ENCODE assay signal across 8 cellular contexts in the genomic region with DNA sequence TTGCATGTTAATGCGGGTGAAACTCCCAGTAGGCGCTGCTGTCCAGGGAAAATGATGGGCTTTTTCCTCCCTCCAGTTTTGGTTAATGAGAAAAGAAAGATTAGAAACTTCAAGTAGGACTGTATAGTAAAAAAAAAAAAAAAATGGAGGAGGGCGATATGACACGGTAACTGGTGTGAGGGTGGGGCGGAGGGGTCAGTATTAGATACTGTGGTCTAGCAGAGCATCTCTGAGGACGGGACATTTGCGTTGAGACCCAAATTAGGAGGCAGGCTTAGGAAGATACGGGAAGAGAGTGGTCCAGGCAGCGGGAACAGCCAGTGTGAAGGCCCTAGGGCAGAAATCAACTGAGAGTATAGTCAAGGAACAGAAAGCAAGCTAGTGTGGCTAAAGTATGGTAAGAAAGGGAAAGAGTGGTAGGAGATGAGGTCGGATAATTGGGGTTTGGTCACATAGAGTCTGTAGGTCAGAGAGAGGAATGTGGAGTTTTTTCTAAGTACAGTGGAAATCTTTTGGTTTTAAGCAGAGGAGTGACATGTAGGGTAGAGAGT. TPM values are rescaled to one million over a fixed set of nuclear protein-coding genes. Genes with fewer than 3 reads are reported as not detected.
DNase-seq lines count a peak whose midpoint lies in the region; ATAC-seq, FAIRE-seq and TF ChIP-seq lines count a peak whose summit lies in the region.

No MANE protein-coding gene starts in this region.

- dilution Hi-C loops in keratinocyte (cut with MboI; ENCODE audit: extremely low pct_ligation_motif_present, low sequenced_read_pairs) = no loop called here

- H3K36me3 ChIP-seq in keratinocyte (ENCODE audit: control insufficient read depth in 2 of 2, extremely low read depth in 1 of 2, insufficient read depth in 2 of 2, low read length in 2 of 2) = peaks cover 0 to 4% of the 10 kb centered on the region in 2 experiments
- peaks cover 13% of the 10 kb centered on the region for H3K36me3 ChIP-seq in thoracic aorta

- peak overlapping the region; percentile 59 for H2AFZ ChIP-seq in keratinocyte (ENCODE audit: control insufficient read depth, low read length)

- FAIRE-seq in keratinocyte (lab: Jason Lieb, UNC) = no peak

- no peak for DNase-seq in activated CD4-positive, alpha-beta T cell treated with anti-CD3 and anti-CD28 coated beads, Interleukin-2, amount 10 ng/mL, durations not matched to agents 24 days and 14 days
- DNase-seq in activated CD4-positive, alpha-beta T cell treated with anti-CD3 and anti-CD28 coated beads, Interleukin-2, amount 50 U/mL, for 1 hour = no peak
- no peak for DNase-seq in activated T-helper 1 cell treated with anti-CD3 and anti-CD28 coated beads, Interleukin-12 subunit alpha, Interleukin-12 subunit beta, Interleukin-2, Interleukin-4 antibody, amounts not matched to agents 30 ng/mL and 10 ng/mL and 1 ng/mL, durations not matched to agents 14 hours and 24 hours and 36 hours (ENCODE audit: low spot score)
- DNase-seq in keratinocyte (ENCODE audit: low read depth, low spot score) = no peak
- no peak for DNase-seq in thoracic aorta (ENCODE audit: low spot score)
- DNase-seq in stimulated activated CD4-positive, alpha-beta T cell treated with anti-CD3 and anti-CD28 coated beads, Interleukin-4, amount 100 ng/mL, for 4 hours = no peak
- no peak for DNase-seq in NCI-H2196 treated with DMSO at 0.1 percent for 48 hours (lab: John Stamatoyannopoulos, UW; ENCODE audit: unreplicated experiment)

- no peaks in the 10 kb centered on the region for H3K27me3 Mint-ChIP-seq in activated CD4-positive, alpha-beta T cell treated with anti-CD3 and anti-CD28 coated beads, Interleukin-2, amount 10 ng/mL, durations not matched to agents 24 days and 14 days
- peaks cover 3% of the 10 kb centered on the region for H3K27me3 Mint-ChIP-seq in activated T-helper 1 cell treated with anti-CD3 and anti-CD28 coated beads, Interleukin-12 subunit alpha, Interleukin-12 subunit beta, Interleukin-2, Interleukin-4 antibody, amounts not matched to agents 30 ng/mL and 10 ng/mL and 1 ng/mL, durations not matched to agents 14 hours and 24 hours and 36 hours (ENCODE audit: insufficient read depth)

- intact Hi-C loops in activated CD4-positive, alpha-beta T cell treated with anti-CD3 and anti-CD28 coated beads, Interleukin-2, amount 10 ng/mL, durations not matched to agents 24 days and 14 days (cut with micrococcal nuclease) = loop anchor here (1.0 to 2.0 kb wide), 3 partner anchors 10 to 73 kb away; partner anchors contain the start of genes HNRNPAB and NHP2
- intact Hi-C loops in activated T-helper 1 cell treated with anti-CD3 and anti-CD28 coated beads, Interleukin-12 subunit alpha, Interleukin-12 subunit beta, Interleukin-2, Interleukin-4 antibody, amounts not matched to agents 30 ng/mL and 10 ng/mL and 1 ng/mL, durations not matched to agents 14 hours and 24 hours and 36 hours (cut with micrococcal nuclease) = loop anchor here (1.0 kb wide), 2 partner anchors 15 to 22 kb away; partner anchors contain the start of gene NHP2

- peaks cover 9% of the 10 kb centered on the region for H3K79me2 ChIP-seq in keratinocyte (ENCODE audit: control insufficient read depth, insufficient read depth, low read length)

- H3K9ac ChIP-seq in keratinocyte (ENCODE audit: control insufficient read depth, extremely low read depth, insufficient read depth, low read length) = peak overlapping the region; percentile 79

- ATAC-seq in thoracic aorta (ENCODE audit: insufficient number of reproducible peaks, low FRiP score, low read depth) = no peak
- no peak for ATAC-seq in GM21619 (IDR thresholded peaks at IDR 0.05; ENCODE audit: unreplicated experiment)

- H3K27me3 ChIP-seq in keratinocyte (ENCODE audit: control insufficient read depth, extremely low read depth, insufficient read depth, low read length) (no peaks in the 10 kb centered on the region), thoracic aorta (replicated peaks; ENCODE audit: insufficient read depth) (no peaks in the 10 kb centered on the region)

- no peaks in the 10 kb centered on the region for H3K9me3 Mint-ChIP-seq in activated CD4-positive, alpha-beta T cell treated with anti-CD3 and anti-CD28 coated beads, Interleukin-2, amount 10 ng/mL, durations not matched to agents 24 days and 14 days
- no peaks in the 10 kb centered on the region for H3K9me3 Mint-ChIP-seq in activated T-helper 1 cell treated with anti-CD3 and anti-CD28 coated beads, Interleukin-12 subunit alpha, Interleukin-12 subunit beta, Interleukin-2, Interleukin-4 antibody, amounts not matched to agents 30 ng/mL and 10 ng/mL and 1 ng/mL, durations not matched to agents 14 hours and 24 hours and 36 hours

- H3K4me1 ChIP-seq in keratinocyte (ENCODE audit: control insufficient read depth, extremely low read depth, insufficient read depth, low read length) (peaks cover 16% of the 10 kb centered on the region), thoracic aorta (ENCODE audit: control insufficient read depth in 1 of 2, low read depth in 2 of 2) (peaks cover 12 to 20% of the 10 kb centered on the region in 2 donors)

- H3K9me3 ChIP-seq in keratinocyte (ENCODE audit: control insufficient read depth, low read depth, low read length) (no peaks in the 10 kb centered on the region), thoracic aorta (no peaks in the 10 kb centered on the region)

- H3K4me3 ChIP-seq in keratinocyte (ENCODE audit: control insufficient read depth in 2 of 3, extremely low read depth in 1 of 3, insufficient read depth in 2 of 3, low read depth in 1 of 3, low read length in 3 of 3) (peak overlapping the region; percentile 76 to 95 (median 80)), thoracic aorta (peak overlapping the region; percentile 75)

- H3K4me2 ChIP-seq in keratinocyte (ENCODE audit: control insufficient read depth, extremely low read depth, insufficient read depth, low read depth, low read length) = peak overlapping the region; percentile 98

- TF ChIP-seq CTCF in keratinocyte (optimal IDR thresholded peaks at IDR 0.05 in 1 of 3, IDR thresholded peaks at IDR 0.05 in 1 of 3, conservative IDR thresholded peaks at IDR 0.05 in 1 of 3; ENCODE audit: extremely low read depth in 1 of 3, insufficient read depth in 2 of 3, low read length in 3 of 3) (no peak), thoracic aorta (IDR thresholded peaks at IDR 0.05) (no peak)

- H3K4me1 Mint-ChIP-seq in activated CD4-positive, alpha-beta T cell treated with anti-CD3 and anti-CD28 coated beads, Interleukin-2, amount 10 ng/mL, durations not matched to agents 24 days and 14 days = peaks cover 16% of the 10 kb centered on the region
- H3K4me1 Mint-ChIP-seq in activated T-helper 1 cell treated with anti-CD3 and anti-CD28 coated beads, Interleukin-12 subunit alpha, Interleukin-12 subunit beta, Interleukin-2, Interleukin-4 antibody, amounts not matched to agents 30 ng/mL and 10 ng/mL and 1 ng/mL, durations not matched to agents 14 hours and 24 hours and 36 hours (ENCODE audit: low read depth) = peaks cover 12% of the 10 kb centered on the region

- no peaks in the 10 kb centered on the region for H3K9me1 ChIP-seq in keratinocyte (ENCODE audit: control insufficient read depth, extremely low read depth, insufficient read depth, low read length)

- H3K27ac ChIP-seq in keratinocyte (ENCODE audit: control insufficient read depth, insufficient read depth, low read length) = peak overlapping the region; percentile 58
- H3K27ac ChIP-seq in thoracic aorta = peak overlapping the region; percentile 82 to 96

- H3K4me3 Mint-ChIP-seq in activated CD4-positive, alpha-beta T cell treated with anti-CD3 and anti-CD28 coated beads, Interleukin-2, amount 10 ng/mL, durations not matched to agents 24 days and 14 days = peak overlapping the region; percentile 82
- H3K4me3 Mint-ChIP-seq in activated T-helper 1 cell treated with anti-CD3 and anti-CD28 coated beads, Interleukin-12 subunit alpha, Interleukin-12 subunit beta, Interleukin-2, Interleukin-4 antibody, amounts not matched to agents 30 ng/mL and 10 ng/mL and 1 ng/mL, durations not matched to agents 14 hours and 24 hours and 36 hours = peak overlapping the region; percentile 83

- H3K36me3 Mint-ChIP-seq in activated CD4-positive, alpha-beta T cell treated with anti-CD3 and anti-CD28 coated beads, Interleukin-2, amount 10 ng/mL, durations not matched to agents 24 days and 14 days (ENCODE audit: low read depth) = peaks cover 24% of the 10 kb centered on the region
- peaks cover 21% of the 10 kb centered on the region for H3K36me3 Mint-ChIP-seq in activated T-helper 1 cell treated with anti-CD3 and anti-CD28 coated beads, Interleukin-12 subunit alpha, Interleukin-12 subunit beta, Interleukin-2, Interleukin-4 antibody, amounts not matched to agents 30 ng/mL and 10 ng/mL and 1 ng/mL, durations not matched to agents 14 hours and 24 hours and 36 hours (ENCODE audit: low read depth)

- H4K20me1 ChIP-seq in keratinocyte (ENCODE audit: control insufficient read depth, extremely low read depth, insufficient read depth, low read length) = no peaks in the 10 kb centered on the region

- H3K27ac Mint-ChIP-seq in activated CD4-positive, alpha-beta T cell treated with anti-CD3 and anti-CD28 coated beads, Interleukin-2, amount 10 ng/mL, durations not matched to agents 24 days and 14 days = peak overlapping the region; percentile 83
- peak overlapping the region; percentile 54 for H3K27ac Mint-ChIP-seq in activated T-helper 1 cell treated with anti-CD3 and anti-CD28 coated beads, Interleukin-12 subunit alpha, Interleukin-12 subunit beta, Interleukin-2, Interleukin-4 antibody, amounts not matched to agents 30 ng/mL and 10 ng/mL and 1 ng/mL, durations not matched to agents 14 hours and 24 hours and 36 hours

RNA-seq across cellular contexts. Expression of gene RMND5B, which starts 0.7 kb away (rescaled TPM):
- total RNA-seq in activated CD4-positive, alpha-beta T cell treated with anti-CD3 and anti-CD28 coated beads, Interleukin-2, amount 10 ng/mL, durations not matched to agents 24 days and 14 days = 29.3 and 29.5 TPM in 2 replicates
- total RNA-seq in activated T-helper 1 cell treated with anti-CD3 and anti-CD28 coated beads, Interleukin-12 subunit alpha, Interleukin-12 subunit beta, Interleukin-2, Interleukin-4 antibody, amounts not matched to agents 30 ng/mL and 10 ng/mL and 1 ng/mL, durations not matched to agents 14 hours and 24 hours and 36 hours = 23.9 and 28.0 TPM in 2 replicates
- polyA plus RNA-seq in keratinocyte = 15.5 to 20.2 TPM (median 15.8 TPM) in 3 replicates
- 22.2 TPM for polyA plus RNA-seq in keratinocyte (2011; ENCODE audit: low read depth)
- 12.3 and 16.5 TPM in 2 replicates for polyA plus RNA-seq in keratinocyte (2011; cell fraction: cytosol; rRNA removed)
- polyA plus RNA-seq in keratinocyte (2011; cell fraction: nucleus; rRNA removed) = 24.9 and 27.3 TPM in 2 replicates
- 13.7 and 27.7 TPM in 2 replicates for polyA plus RNA-seq in keratinocyte (2012; ENCODE audit: low replicate concordance)
- polyA minus RNA-seq in keratinocyte = 14.9 to 21.6 TPM (median 17.6 TPM) in 3 replicates
- polyA minus RNA-seq in keratinocyte (2011; cell fraction: cytosol; rRNA and poly(A)+ RNA removed) = 10.0 TPM
- polyA minus RNA-seq in keratinocyte (2011; cell fraction: nucleus; rRNA and poly(A)+ RNA removed) = 9.2 and 11.3 TPM in 2 replicates
- 10 to 100 TPM; 45.0 to 59.4 TPM for total RNA-seq in thoracic aorta

RNA-seq across cellular contexts. Expression of gene N4BP3, which starts 18.2 kb away (rescaled TPM):
- 3.2 and 3.3 TPM in 2 replicates for total RNA-seq in activated CD4-positive, alpha-beta T cell treated with anti-CD3 and anti-CD28 coated beads, Interleukin-2, amount 10 ng/mL, durations not matched to agents 24 days and 14 days
- 1.8 TPM in 2 replicates for total RNA-seq in activated T-helper 1 cell treated with anti-CD3 and anti-CD28 coated beads, Interleukin-12 subunit alpha, Interleukin-12 subunit beta, Interleukin-2, Interleukin-4 antibody, amounts not matched to agents 30 ng/mL and 10 ng/mL and 1 ng/mL, durations not matched to agents 14 hours and 24 hours and 36 hours
- 1.0 to 1.9 TPM (median 1.3 TPM) in 3 replicates for polyA plus RNA-seq in keratinocyte
- 0.99 TPM for polyA plus RNA-seq in keratinocyte (2011; ENCODE audit: low read depth)
- polyA plus RNA-seq in keratinocyte (2011; cell fraction: cytosol; rRNA removed) = 0.77 and 1.4 TPM in 2 replicates
- 2.6 and 3.3 TPM in 2 replicates for polyA plus RNA-seq in keratinocyte (2011; cell fraction: nucleus; rRNA removed)
- polyA plus RNA-seq in keratinocyte (2012; ENCODE audit: low replicate concordance) = 1.9 TPM in 2 replicates
- polyA minus RNA-seq in keratinocyte = 1.1 to 2.8 TPM (median 1.4 TPM) in 3 replicates
- polyA minus RNA-seq in keratinocyte (2011; cell fraction: cytosol; rRNA and poly(A)+ RNA removed) = 3.6 TPM
- polyA minus RNA-seq in keratinocyte (2011; cell fraction: nucleus; rRNA and poly(A)+ RNA removed) = 2.0 and 2.2 TPM in 2 replicates
- under 1 TPM in 1 of 2 donors, not detected in 1; 0.07 TPM for total RNA-seq in thoracic aorta

RNA-seq across cellular contexts. Expression of gene NHP2, which starts 22.2 kb away (rescaled TPM):
- 267 and 273 TPM in 2 replicates for total RNA-seq in activated CD4-positive, alpha-beta T cell treated with anti-CD3 and anti-CD28 coated beads, Interleukin-2, amount 10 ng/mL, durations not matched to agents 24 days and 14 days
- 264 and 265 TPM in 2 replicates for total RNA-seq in activated T-helper 1 cell treated with anti-CD3 and anti-CD28 coated beads, Interleukin-12 subunit alpha, Interleukin-12 subunit beta, Interleukin-2, Interleukin-4 antibody, amounts not matched to agents 30 ng/mL and 10 ng/mL and 1 ng/mL, durations not matched to agents 14 hours and 24 hours and 36 hours
- 144 to 186 TPM (median 175 TPM) in 3 replicates for polyA plus RNA-seq in keratinocyte
- polyA plus RNA-seq in keratinocyte (2011; ENCODE audit: low read depth) = 55.0 TPM
- polyA plus RNA-seq in keratinocyte (2011; cell fraction: cytosol; rRNA removed) = 161 and 229 TPM in 2 replicates
- 73.0 and 74.2 TPM in 2 replicates for polyA plus RNA-seq in keratinocyte (2011; cell fraction: nucleus; rRNA removed)
- 154 and 229 TPM in 2 replicates for polyA plus RNA-seq in keratinocyte (2012; ENCODE audit: low replicate concordance)
- polyA minus RNA-seq in keratinocyte = 63.5 to 87.2 TPM (median 78.0 TPM) in 3 replicates
- polyA minus RNA-seq in keratinocyte (2011; cell fraction: cytosol; rRNA and poly(A)+ RNA removed) = 167 TPM
- polyA minus RNA-seq in keratinocyte (2011; cell fraction: nucleus; rRNA and poly(A)+ RNA removed) = 22.8 and 23.2 TPM in 2 replicates
- 100 to 1,000 TPM in 1 of 2 donors, 10 to 100 TPM in 1; 99.4 to 107 TPM for total RNA-seq in thoracic aorta

RNA-seq across cellular contexts. Expression of gene GMCL2, which starts 55.6 kb away (rescaled TPM):
- total RNA-seq in activated CD4-positive, alpha-beta T cell treated with anti-CD3 and anti-CD28 coated beads, Interleukin-2, amount 10 ng/mL, durations not matched to agents 24 days and 14 days = 0.07 TPM in 1 of 2 replicates, not detected in the other
- total RNA-seq in activated T-helper 1 cell treated with anti-CD3 and anti-CD28 coated beads, Interleukin-12 subunit alpha, Interleukin-12 subunit beta, Interleukin-2, Interleukin-4 antibody, amounts not matched to agents 30 ng/mL and 10 ng/mL and 1 ng/mL, durations not matched to agents 14 hours and 24 hours and 36 hours = not detected in 2 replicates
- not detected in 3 replicates for polyA plus RNA-seq in keratinocyte
- not detected for polyA plus RNA-seq in keratinocyte (2011; ENCODE audit: low read depth)
- not detected in 2 replicates for polyA plus RNA-seq in keratinocyte (2011; cell fraction: cytosol; rRNA removed)
- polyA plus RNA-seq in keratinocyte (2011; cell fraction: nucleus; rRNA removed) = not detected in 2 replicates
- not detected in 2 replicates for polyA plus RNA-seq in keratinocyte (2012; ENCODE audit: low replicate concordance)
- polyA minus RNA-seq in keratinocyte = not detected in 3 replicates
- polyA minus RNA-seq in keratinocyte (2011; cell fraction: cytosol; rRNA and poly(A)+ RNA removed) = not detected
- not detected in 2 replicates for polyA minus RNA-seq in keratinocyte (2011; cell fraction: nucleus; rRNA and poly(A)+ RNA removed)
- not detected for total RNA-seq in thoracic aorta
